ENCODE assay signal across 8 cellular contexts in genomic region chr3:186254676-186255665, GRCh38.
A peak's percentile ranks its signal among the peaks of the same experiment; 100 is the strongest.
DNase-seq lines count a peak whose midpoint lies in the region; ATAC-seq and TF ChIP-seq lines count a peak whose summit lies in the region.

No MANE protein-coding gene starts in this region.

- peak; percentile 60 for ATAC-seq in GM21528 (IDR thresholded peaks at IDR 0.05; ENCODE audit: low FRiP score, unreplicated experiment)

- DNase-seq in GM13976 (ENCODE audit: low spot score) (peak; percentile 73), KBM-7 (peak; percentile 84), H7 (no peak), coronary artery (ENCODE audit: low spot score) (no peak), dedifferentiated amniotic fluid mesenchymal stem cell (ENCODE audit: extremely low spot score) (no peak), foreskin melanocyte (no peak)

- in situ Hi-C loops in GM13976 (cut with MboI; ENCODE audit: low sequenced_read_pairs, unreplicated experiment) (loop anchor here (5.0 kb wide), 1 partner anchor 282 kb away; no protein-coding TSS in a partner anchor), KBM-7 (cut with MboI; ENCODE audit: low pct_unique_long_range_greater_than_20kb, low sequenced_read_pairs) (loop anchor here (10.0 to 25.0 kb wide), 2 partner anchors 270 to 282 kb away; partner anchors contain the start of gene CRYGS)

- TF ChIP-seq CTCF in GM13976 (IDR thresholded peaks at IDR 0.05; ENCODE audit: borderline replicate concordance, control extremely low read depth, extremely low read depth, insufficient read depth, missing control alignments) (no peak), coronary artery (IDR thresholded peaks at IDR 0.05) (no peak)

- H3K27ac ChIP-seq in cingulate gyrus (ENCODE audit: low read depth, low read length) (peak overlapping the region; percentile 25), coronary artery (no peak overlapping the region)

- H3K4me3 ChIP-seq in H7 (ENCODE audit: insufficient read depth, low read depth, low read length) (no peak overlapping the region), coronary artery (no peak overlapping the region)

- no peaks in the 10 kb centered on the region; the same call in 1 of the 2 replicates for H3K27me3 ChIP-seq in H7 (ENCODE audit: control insufficient read depth, insufficient read depth, low read length)

- H3K36me3 ChIP-seq in H7 (replicated peaks; ENCODE audit: control insufficient read depth, insufficient read depth, low read length) = no peaks in the 10 kb centered on the region

Comparison
In these comparisons a context has a peak if more than half of its experiments do, and no peak if none do; other contexts are left out.
1. DNase-seq: peak in GM13976 (single experiment) and KBM-7 (single experiment); none in H7 (single experiment), coronary artery (single experiment), dedifferentiated amniotic fluid mesenchymal stem cell (single experiment) and foreskin melanocyte (single experiment).